ENCODE assay signal across 22 cellular contexts in the genomic region with DNA sequence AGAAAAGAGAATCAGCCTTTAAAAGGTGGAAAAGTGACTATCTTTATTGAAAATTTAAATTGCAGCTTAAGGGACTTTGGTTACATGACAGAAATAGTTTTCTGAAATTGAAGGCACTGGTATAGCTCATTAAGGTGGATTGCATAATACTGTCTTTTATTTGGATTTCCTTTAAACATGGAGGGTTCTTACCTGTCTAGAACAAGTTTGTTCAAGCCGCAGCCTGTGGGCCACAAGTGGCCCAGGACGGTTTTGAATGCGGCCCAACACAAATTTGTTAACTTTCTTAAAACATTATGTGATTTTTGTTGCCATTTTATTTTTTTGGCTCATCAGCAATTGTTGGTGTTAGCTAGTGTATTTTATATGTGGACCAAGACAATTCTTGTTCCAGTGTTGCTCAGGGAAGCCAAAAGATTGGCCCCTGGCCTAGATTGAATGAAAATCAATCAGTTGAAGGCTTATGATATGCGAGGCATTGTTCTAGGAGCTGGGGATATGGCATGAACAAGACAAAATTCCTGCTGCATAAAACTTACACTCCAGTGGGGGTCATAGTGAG. TPM values are rescaled to one million over a fixed set of nuclear protein-coding genes. Genes with fewer than 3 reads are reported as not detected.
A peak's percentile ranks its signal among the peaks of the same experiment; 100 is the strongest.
DNase-seq lines count a peak whose midpoint lies in the region; ATAC-seq, FAIRE-seq and TF ChIP-seq lines count a peak whose summit lies in the region.
"Had no signal": no experiment of that assay in that cellular context is flagged by ENCODE, and none has a peak within 500 bp of the region (broad histone marks: within the 10 kb centered on the region; RNA-seq: fewer than 3 reads in every experiment).

No MANE protein-coding gene starts in this region.

- BruUV-seq in K562 (replicated peaks; lab: Mats Ljungman, UMichigan) = no TSS peak

- H3K4me2 ChIP-seq in K562 (ENCODE audit: insufficient read depth, low read length) = no peak overlapping the region
- H3K4me2 ChIP-seq: BLaER1 had no signal

- no peak for TF ChIP-seq EP300 in K562 (IDR thresholded peaks at IDR 0.05; ENCODE audit: low read length)

- H3K4me3 ChIP-seq in K562 = no peak overlapping the region
- no peak overlapping the region for H3K4me3 ChIP-seq in lower lobe of right lung
- no peak overlapping the region for H3K4me3 ChIP-seq in thyroid gland (replicated peaks in 1 of 3)
- H3K4me3 ChIP-seq: BLaER1 had no signal

- peaks cover 46% of the 10 kb centered on the region for H3K36me3 Mint-ChIP-seq in activated CD4-positive, alpha-beta T cell treated with anti-CD3 and anti-CD28 coated beads, Interleukin-2, amount 10 ng/mL, durations not matched to agents 7 days and 5 days (ENCODE audit: low read depth)

- H3K27ac ChIP-seq in K562 (ENCODE audit: extremely low read depth, low read depth, low read length) (no peak overlapping the region), epithelial cell of prostate (peak overlapping the region; percentile 49), lower lobe of right lung (peak overlapping the region; percentile 57), thyroid gland (peak overlapping the region; percentile 1 to 56 (median 47))
- H3K27ac ChIP-seq: BLaER1, HL-60 had no signal

- CTCF ChIA-PET in K562 (lab: Yijun Ruan, JAX; ENCODE audit: low intra/inter-chr PET ratio) = no interaction called here
- CTCF ChIA-PET in activated CD4-positive, alpha-beta T cell treated with anti-CD3 and anti-CD28 coated beads, Interleukin-2, amount 10 ng/mL, durations not matched to agents 7 days and 5 days (lab: Charles Lee) = interaction anchor here (1.0 to 1.3 kb wide), 2 partner anchors 10 to 12 kb away, joined by 3 to 4 read pairs; no protein-coding TSS in a partner anchor

- no peak for FAIRE-seq in K562 (lab: Jason Lieb, UNC)
- FAIRE-seq: H1, RCC 7860 had no signal

- no peak for TF ChIP-seq RAD21 in K562 (CRISPR knock-in tag; conservative IDR thresholded peaks at IDR 0.05 in 1 of 2, IDR thresholded peaks at IDR 0.05 in 1 of 2)

- H3K27ac Mint-ChIP-seq in activated CD4-positive, alpha-beta T cell treated with anti-CD3 and anti-CD28 coated beads, Interleukin-2, amount 10 ng/mL, durations not matched to agents 7 days and 5 days = no peak overlapping the region
- H3K27ac Mint-ChIP-seq: CD4-positive, alpha-beta T cell had no signal

- intact Hi-C loops in K562 (cut with micrococcal nuclease) = no loop called here
- intact Hi-C loops in lower lobe of right lung (cut with DNase I) = no loop called here
- intact Hi-C loops in thyroid gland (cut with DNase I) = no loop called here

- 94% methylated on average over 4 of the region's 4 CpGs for WGBS in K562 (ENCODE audit: insufficient coverage, low coverage, missing lambda C conversion rate)
- WGBS in thyroid gland, 2 donors = 46 to 47% methylated on average over 4 of the region's 4 CpGs

- H3K9me3 ChIP-seq in K562 (replicated peaks; ENCODE audit: control insufficient read depth, insufficient read depth, low read depth, low read length) = no peaks in the 10 kb centered on the region
- H3K9me3 ChIP-seq in lower lobe of right lung = no peaks in the 10 kb centered on the region
- H3K9me3 ChIP-seq in thyroid gland = no peaks in the 10 kb centered on the region
- H3K9me3 ChIP-seq: BLaER1 had no signal

- in situ Hi-C loops in K562 (cut with MboI) = no loop called here

- H3K79me2 ChIP-seq in K562 (ENCODE audit: control insufficient read depth, insufficient read depth, low read length) = no peaks in the 10 kb centered on the region

- H3K9me3 Mint-ChIP-seq in activated CD4-positive, alpha-beta T cell treated with anti-CD3 and anti-CD28 coated beads, Interleukin-2, amount 10 ng/mL, durations not matched to agents 7 days and 5 days = no peaks in the 10 kb centered on the region
- H3K9me3 Mint-ChIP-seq: CD4-positive, alpha-beta T cell had no signal

- TF ChIP-seq CTCF in K562 (IDR thresholded peaks at IDR 0.05 in 2 of 3, conservative IDR thresholded peaks at IDR 0.05 in 1 of 3; ENCODE audit: insufficient read depth in 2 of 3, low read depth in 1 of 3, low read length in 3 of 3) (no peak), lower lobe of right lung (IDR thresholded peaks at IDR 0.05) (no peak), thyroid gland (IDR thresholded peaks at IDR 0.05) (no peak)

- ATAC-seq in K562 = no peak
- peak; percentile 72 to 91 for ATAC-seq in lower lobe of right lung
- ATAC-seq in HG02623 (IDR thresholded peaks at IDR 0.05; ENCODE audit: unreplicated experiment) = no peak
- ATAC-seq: HCT116, Right ventricle myocardium inferior had no signal

- peaks cover 2% of the 10 kb centered on the region for H3K4me1 Mint-ChIP-seq in activated CD4-positive, alpha-beta T cell treated with anti-CD3 and anti-CD28 coated beads, Interleukin-2, amount 10 ng/mL, durations not matched to agents 7 days and 5 days

- H2AFZ ChIP-seq in K562 (ENCODE audit: low read depth, low read length) = no peak overlapping the region

- POLR2A ChIA-PET in K562 (lab: Yijun Ruan, JAX) = interaction anchor here (0.7 kb wide), 1 partner anchor 11 kb away, joined by 3 read pairs; no protein-coding TSS in a partner anchor
- POLR2A ChIA-PET in activated CD4-positive, alpha-beta T cell treated with anti-CD3 and anti-CD28 coated beads, Interleukin-2, amount 10 ng/mL, durations not matched to agents 7 days and 5 days (lab: Charles Lee) = no interaction called here

- H3K36me3 ChIP-seq in K562 (ENCODE audit: control insufficient read depth, insufficient read depth, low read length) (peaks cover 50% of the 10 kb centered on the region; the same call in 2 of the 3 replicates), lower lobe of right lung (peaks cover 22% of the 10 kb centered on the region), thyroid gland (no peaks in the 10 kb centered on the region)

- H3K27me3 Mint-ChIP-seq in activated CD4-positive, alpha-beta T cell treated with anti-CD3 and anti-CD28 coated beads, Interleukin-2, amount 10 ng/mL, durations not matched to agents 7 days and 5 days = no peaks in the 10 kb centered on the region
- H3K27me3 Mint-ChIP-seq: CD4-positive, alpha-beta T cell had no signal

- no peaks in the 10 kb centered on the region for H4K20me1 ChIP-seq in K562 (replicated peaks; ENCODE audit: control insufficient read depth, insufficient read depth, low read length)

- H3K9me1 ChIP-seq in K562 (ENCODE audit: control insufficient read depth, insufficient read depth, low read length) = no peaks in the 10 kb centered on the region

- no peak for TF ChIP-seq POLR2A in K562 (conservative IDR thresholded peaks at IDR 0.05)
- TF ChIP-seq POLR2A in thyroid gland (IDR thresholded peaks at IDR 0.05) = no peak

- H3K4me3 Mint-ChIP-seq in activated CD4-positive, alpha-beta T cell treated with anti-CD3 and anti-CD28 coated beads, Interleukin-2, amount 10 ng/mL, durations not matched to agents 7 days and 5 days = no peak overlapping the region
- H3K4me3 Mint-ChIP-seq: CD4-positive, alpha-beta T cell had no signal

- no peaks in the 10 kb centered on the region for H3K27me3 ChIP-seq in K562 (ENCODE audit: control insufficient read depth in 2 of 2, insufficient read depth in 2 of 2, low read length in 2 of 2)
- no peaks in the 10 kb centered on the region for H3K27me3 ChIP-seq in lower lobe of right lung (ENCODE audit: low read depth)
- H3K27me3 ChIP-seq in thyroid gland = no peaks in the 10 kb centered on the region
- H3K27me3 ChIP-seq: BLaER1 had no signal

- H3K4me1 ChIP-seq in K562 (replicated peaks in 1 of 2; ENCODE audit: control insufficient read depth in 2 of 2, insufficient read depth in 2 of 2, low read length in 2 of 2) (no peaks in the 10 kb centered on the region), lower lobe of right lung (peaks cover 6% of the 10 kb centered on the region), thyroid gland (peaks cover 10 to 14% of the 10 kb centered on the region in 2 donors)
- H3K4me1 ChIP-seq: BLaER1 had no signal

- no peak overlapping the region for H3K9ac ChIP-seq in K562 (ENCODE audit: insufficient read depth in 1 of 2, low read depth in 2 of 2, low read length in 2 of 2)
- H3K9ac ChIP-seq: BLaER1 had no signal

- DNase-seq in K562 (ENCODE audit: extremely low read depth in 1 of 4, low spot score in 3 of 4) (no peak), epithelial cell of prostate (ENCODE audit: low read depth, low spot score) (peak; percentile 22), lower lobe of right lung (no peak), thyroid gland (peak; percentile 49 to 60), iPS-NIHi7 (ENCODE audit: extremely low spot score) (no peak)
- no peak for DNase-seq in activated CD4-positive, alpha-beta T cell treated with anti-CD3 and anti-CD28 coated beads, Interleukin-2, amount 10 ng/mL, durations not matched to agents 7 days and 5 days
- DNase-seq: CD4-positive, alpha-beta T cell; COR-L47; DMS79; Karpas-422; NCI-H1417; NCI-H187; NCI-H446 treated with DMSO at 0.1 percent for 48 hours; NCI-H526 treated with DMSO at 0.1 percent for 48 hours; OCI-M1 had no signal

RNA-seq across cellular contexts. Expression of a gene that starts 18.0 kb away (rescaled TPM):
- total RNA-seq in K562 (2011; cell fraction: chromatin; rRNA removed; ENCODE audit: low replicate concordance) = 39.0 and 100 TPM in 2 replicates
- total RNA-seq in K562 (2011; cell fraction: nucleolus; rRNA removed) = 23.3 and 36.5 TPM in 2 replicates
- 50.3 and 69.0 TPM in 2 replicates for total RNA-seq in K562 (2011; cell fraction: nucleoplasm; rRNA removed)
- total RNA-seq in K562 (2014; rRNA removed) (34.6 and 41.4 TPM in 2 replicates), K562 (2014; rRNA removed; fragmentation: Illumina TruSeq; extraction: Trizol) (66.7 and 77.0 TPM in 2 replicates), K562 (2015; rRNA removed; fragmentation: Illumina TruSeq; extraction: Trizol) (66.2 and 68.6 TPM in 2 replicates), K562 (2021) (68.4 and 77.8 TPM in 2 replicates), lower lobe of right lung (70.9 TPM), thyroid gland (100 to 1,000 TPM in 2 of 4 donors, 10 to 100 TPM in 2; 95.7 to 125 (median 104) TPM)
- polyA plus RNA-seq in K562 (2011; rRNA removed) (49.9 and 56.4 TPM in 2 replicates), K562 (2014; fragmentation: Illumina TruSeq; extraction: Trizol) (36.9 and 42.2 TPM in 2 replicates), K562 (2014; fragmentation: Nextera tagmentation; extraction: Ambion mirVana) (10 to 100 TPM; 21.9 to 30.5 TPM), K562 (2014; rRNA removed) (42.2 TPM in 2 replicates)
- polyA plus RNA-seq in K562 (2011; cell fraction: cytosol; rRNA removed) = 38.9 and 51.9 TPM in 2 replicates
- polyA plus RNA-seq in K562 (2011; cell fraction: nucleus; rRNA removed) = 82.5 and 93.8 TPM in 2 replicates
- polyA plus RNA-seq in K562 (2012) = 40.0 and 43.3 TPM in 2 replicates
- 114 and 120 TPM in 2 replicates for polyA minus RNA-seq in K562 (2011; rRNA and poly(A)+ RNA removed)
- 37.6 and 38.2 TPM in 2 replicates for polyA minus RNA-seq in K562 (2011; cell fraction: cytosol; rRNA and poly(A)+ RNA removed)
- 55.5 and 85.7 TPM in 2 replicates for polyA minus RNA-seq in K562 (2011; cell fraction: nucleus; rRNA and poly(A)+ RNA removed)
- total RNA-seq in activated CD4-positive, alpha-beta T cell treated with anti-CD3 and anti-CD28 coated beads, Interleukin-2, amount 10 ng/mL, durations not matched to agents 7 days and 5 days = 100 to 1,000 TPM; 101 to 108 TPM

Comparison
In these comparisons a context has a peak if more than half of its experiments do, and no peak if none do; other contexts are left out.
1. ATAC-seq: peak in lower lobe of right lung (2 of 2); none in K562 (single experiment) and HG02623 (single experiment).
2. DNase-seq: peak in epithelial cell of prostate (single experiment) and thyroid gland (2 of 2); none in K562 (0 of 4), lower lobe of right lung (single experiment), activated CD4-positive, alpha-beta T cell treated with anti-CD3 and anti-CD28 coated beads, Interleukin-2, amount 10 ng/mL, durations not matched to agents 7 days and 5 days (single experiment) and iPS-NIHi7 (single experiment).